In the genomic region with DNA sequence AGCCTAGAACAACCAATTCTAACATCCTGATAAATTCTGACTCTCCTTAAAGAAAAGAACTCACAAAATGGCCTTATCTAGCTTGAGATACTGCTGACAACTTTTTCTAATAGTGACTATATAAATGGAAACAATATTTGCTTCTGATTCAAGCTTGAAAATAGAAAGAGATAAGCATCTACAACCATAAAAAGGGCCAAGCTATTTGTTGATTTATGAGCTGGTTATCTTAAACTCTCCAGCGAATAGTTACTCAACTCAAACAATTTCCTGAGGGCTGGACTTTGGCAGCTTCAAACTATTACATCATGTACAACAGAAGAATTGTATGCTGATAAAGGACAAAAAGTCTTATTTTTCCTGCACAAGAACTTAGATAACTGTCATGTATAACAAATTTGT, we compare ENCODE assay signal across 9 cellular contexts. TPM values are rescaled to one million over a fixed set of nuclear protein-coding genes. Genes with fewer than 3 reads are reported as not detected.
DNase-seq lines count a peak whose midpoint lies in the region; ATAC-seq and TF ChIP-seq lines count a peak whose summit lies in the region.
"Had no signal": no experiment of that assay in that cellular context is flagged by ENCODE, and none has a peak within 500 bp of the region (broad histone marks: within the 10 kb centered on the region; RNA-seq: fewer than 3 reads in every experiment).

No MANE protein-coding gene starts in this region.

- no peak overlapping the region for H4K8ac ChIP-seq in mesendoderm (ENCODE audit: low read depth, low read length)

- peaks cover 11% of the 10 kb centered on the region for H3K9me3 Mint-ChIP-seq in mesothelial cell of epicardium
- H3K9me3 Mint-ChIP-seq: activated naive CD4-positive, alpha-beta T cell treated with anti-CD3 and anti-CD28 coated beads, Interleukin-2, amount 50 U/mL, for 24 hours had no signal

- H2AK5ac ChIP-seq in mesendoderm (ENCODE audit: low read length): no peak overlapping the region

- H3K4me3 Mint-ChIP-seq in mesothelial cell of epicardium: no peak overlapping the region
- H3K4me3 Mint-ChIP-seq: activated naive CD4-positive, alpha-beta T cell treated with anti-CD3 and anti-CD28 coated beads, Interleukin-2, amount 50 U/mL, for 24 hours had no signal

- H3K36me3 ChIP-seq in mesendoderm (ENCODE audit: control insufficient read depth, insufficient read depth, low read length): no peaks in the 10 kb centered on the region
- no peaks in the 10 kb centered on the region for H3K36me3 ChIP-seq in effector memory CD4-positive, alpha-beta T cell (ENCODE audit: control insufficient read depth, insufficient read depth, low read length)

- peaks cover 33% of the 10 kb centered on the region for H3K4me1 Mint-ChIP-seq in mesothelial cell of epicardium

- peaks cover 3% of the 10 kb centered on the region for H3K79me1 ChIP-seq in mesendoderm (ENCODE audit: low read length)

- peaks cover 2% of the 10 kb centered on the region for H3K4me1 ChIP-seq in mesendoderm (ENCODE audit: control insufficient read depth, low read depth, low read length)
- H3K4me1 ChIP-seq in effector memory CD4-positive, alpha-beta T cell (ENCODE audit: control insufficient read depth, insufficient read depth, low read length, poor library complexity, severe bottlenecking): no peaks in the 10 kb centered on the region

- no peaks in the 10 kb centered on the region for H3K9me3 ChIP-seq in effector memory CD4-positive, alpha-beta T cell (ENCODE audit: control insufficient read depth, low read length)

- H3K9ac ChIP-seq in mesendoderm (ENCODE audit: low read length): no peak overlapping the region

- no peak for TF ChIP-seq CTCF in mesothelial cell of epicardium (IDR thresholded peaks at IDR 0.05; ENCODE audit: unreplicated experiment)

- no peak overlapping the region for H3K4ac ChIP-seq in mesendoderm (ENCODE audit: low read depth, low read length)

- no peak overlapping the region for H3K23ac ChIP-seq in mesendoderm (ENCODE audit: low read length)

- WGBS in mesendoderm (ENCODE audit: extremely low coverage, insufficient coverage, low lambda C conversion rate): no CpG with 5 or more reads among the region's 1 CpG

- H4K5ac ChIP-seq in mesendoderm (ENCODE audit: low read length): no peak overlapping the region

- H3K27me3 ChIP-seq in mesendoderm (ENCODE audit: insufficient read depth, low read length, poor library complexity): no peaks in the 10 kb centered on the region
- H3K27me3 ChIP-seq in effector memory CD4-positive, alpha-beta T cell (replicated peaks; ENCODE audit: control insufficient read depth, insufficient read depth, low read length, poor library complexity, severe bottlenecking): no peaks in the 10 kb centered on the region

- H3K27me3 Mint-ChIP-seq in mesothelial cell of epicardium (ENCODE audit: low read depth): peaks cover 47% of the 10 kb centered on the region
- H3K27me3 Mint-ChIP-seq: activated naive CD4-positive, alpha-beta T cell treated with anti-CD3 and anti-CD28 coated beads, Interleukin-2, amount 50 U/mL, for 24 hours had no signal

- peaks cover 4% of the 10 kb centered on the region for H3K36me3 Mint-ChIP-seq in mesothelial cell of epicardium

- no peak overlapping the region for H3K4me2 ChIP-seq in mesendoderm (ENCODE audit: low read length)

- H2BK5ac ChIP-seq in mesendoderm (ENCODE audit: low read length): no peak overlapping the region

- peak; percentile 27 for DNase-seq in SKM-1 treated with dmso at 0.1 percent for 144 hours (lab: John Stamatoyannopoulos, UW; ENCODE audit: unreplicated experiment)
- no peak for DNase-seq in SKM-1 (lab: John Stamatoyannopoulos, UW; ENCODE audit: unreplicated experiment)
- peak; percentile 88 for DNase-seq in dermis blood vessel endothelial cell
- no peak for DNase-seq in mesothelial cell of epicardium (ENCODE audit: low spot score in 2 of 2, unreplicated experiment in 2 of 2)
- DNase-seq in mesendoderm: no peak
- DNase-seq in stimulated activated CD4-positive, alpha-beta T cell treated with anti-CD3 and anti-CD28 coated beads, Interleukin-12 subunit alpha, Interleukin-12 subunit beta, amount 100 ng/mL, for 4 hours: no peak
- DNase-seq in effector memory CD4-positive, alpha-beta T cell: no peak

- H2BK15ac ChIP-seq in mesendoderm (replicated peaks; ENCODE audit: low read depth): no peak overlapping the region

- H2BK120ac ChIP-seq in mesendoderm (ENCODE audit: low read depth, low read length): no peak overlapping the region

- H3K56ac ChIP-seq in mesendoderm (ENCODE audit: low read length): no peak overlapping the region

- H3K27ac ChIP-seq in mesendoderm (ENCODE audit: low read depth, low read length): no peak overlapping the region
- no peak overlapping the region for H3K27ac ChIP-seq in effector memory CD4-positive, alpha-beta T cell (ENCODE audit: insufficient read depth, low read length, poor library complexity, severe bottlenecking)

- no peak overlapping the region for H3K4me3 ChIP-seq in mesendoderm (ENCODE audit: low read length)
- H3K4me3 ChIP-seq in effector memory CD4-positive, alpha-beta T cell (ENCODE audit: insufficient read depth, low read depth, low read length, poor library complexity, severe bottlenecking): no peak overlapping the region

- H3K79me2 ChIP-seq in mesendoderm (ENCODE audit: control insufficient read depth, insufficient read depth, low read length): peaks cover 2% of the 10 kb centered on the region

- ATAC-seq in GM21529 (IDR thresholded peaks at IDR 0.05; ENCODE audit: unreplicated experiment): no peak

- H3K27ac Mint-ChIP-seq in mesothelial cell of epicardium: peak overlapping the region; percentile 5
- H3K27ac Mint-ChIP-seq: activated naive CD4-positive, alpha-beta T cell treated with anti-CD3 and anti-CD28 coated beads, Interleukin-2, amount 50 U/mL, for 24 hours had no signal

- no peak overlapping the region for H3K18ac ChIP-seq in mesendoderm (ENCODE audit: low read length)

RNA-seq across cellular contexts. Expression of gene USP54, which starts 4.6 kb away (rescaled TPM):
- 8.8 and 10.1 TPM in 2 replicates for total RNA-seq in dermis blood vessel endothelial cell
- 24.5 to 26.9 TPM (median 26.7 TPM) in 3 replicates for total RNA-seq in mesothelial cell of epicardium
- polyA plus RNA-seq in mesendoderm (2013, experiment 1 of 2): 17.7 TPM
- 17.4 TPM for polyA plus RNA-seq in mesendoderm (2013, experiment 2 of 2)

RNA-seq across cellular contexts. Expression of gene MYOZ1, which starts 54.7 kb away (rescaled TPM):
- total RNA-seq in dermis blood vessel endothelial cell: not detected in 2 replicates
- 1.4 to 2.1 TPM (median 1.7 TPM) in 3 replicates for total RNA-seq in mesothelial cell of epicardium
- polyA plus RNA-seq in mesendoderm (2013, experiment 1 of 2): 0.76 TPM
- polyA plus RNA-seq in mesendoderm (2013, experiment 2 of 2): 1.1 TPM

Comparison
In these comparisons a context has a peak if more than half of its experiments do, and no peak if none do; other contexts are left out.
1. DNase-seq: peak in SKM-1 treated with dmso at 0.1 percent for 144 hours (single experiment) and dermis blood vessel endothelial cell (single experiment); none in SKM-1 (single experiment), mesothelial cell of epicardium (0 of 2), mesendoderm (single experiment), stimulated activated CD4-positive, alpha-beta T cell treated with anti-CD3 and anti-CD28 coated beads, Interleukin-12 subunit alpha, Interleukin-12 subunit beta, amount 100 ng/mL, for 4 hours (single experiment) and effector memory CD4-positive, alpha-beta T cell (0 of 3).